Comparison of ENCODE assay signal across 24 cellular contexts in genomic region chr20:15593061-15593460, GRCh38.
DNase-seq lines count a peak whose midpoint lies in the region; ATAC-seq and TF ChIP-seq lines count a peak whose summit lies in the region.
"Had no signal": no experiment of that assay in that cellular context is flagged by ENCODE, and none has a peak within 500 bp of the region (broad histone marks: within the 10 kb centered on the region; RNA-seq: fewer than 3 reads in every experiment).

No MANE protein-coding gene starts in this region.

- H3K27ac Mint-ChIP-seq in endodermal cell, result no peak overlapping the region
- H3K27ac Mint-ChIP-seq: CD14-positive monocyte; CD4-positive, alpha-beta memory T cell; CD4-positive, CD25-positive, alpha-beta regulatory T cell; CD8-positive, alpha-beta memory T cell had no signal

- H3K9me2 ChIP-seq in neural cell (ENCODE audit: insufficient read depth, low read length), result no peaks in the 10 kb centered on the region

- peaks cover 4% of the 10 kb centered on the region for H3K27me3 Mint-ChIP-seq in endodermal cell (ENCODE audit: insufficient read depth)
- H3K27me3 Mint-ChIP-seq: CD4-positive, CD25-positive, alpha-beta regulatory T cell; CD8-positive, alpha-beta memory T cell had no signal

- no peak for TF ChIP-seq POLR2A in suprapubic skin (IDR thresholded peaks at IDR 0.05)

- no peaks in the 10 kb centered on the region for H3K36me3 ChIP-seq in endodermal cell (ENCODE audit: control insufficient read depth, insufficient read depth, low read length)
- H3K36me3 ChIP-seq in neural cell (ENCODE audit: insufficient read depth, low read length), result no peaks in the 10 kb centered on the region
- H3K36me3 ChIP-seq in suprapubic skin, result no peaks in the 10 kb centered on the region
- H3K36me3 ChIP-seq: BE2C, BLaER1 had no signal

- no peak overlapping the region for H3K27ac ChIP-seq in endodermal cell (ENCODE audit: low read depth, low read length)
- H3K27ac ChIP-seq in neural cell (ENCODE audit: low read length), result peak overlapping the region; percentile 26
- no peak overlapping the region for H3K27ac ChIP-seq in suprapubic skin
- H3K27ac ChIP-seq: BLaER1 had no signal

- no peak for TF ChIP-seq RAD21 in neural cell (conservative IDR thresholded peaks at IDR 0.05)

- peaks cover 5% of the 10 kb centered on the region for H3K36me3 Mint-ChIP-seq in endodermal cell (ENCODE audit: low read depth)
- H3K36me3 Mint-ChIP-seq: CD14-positive monocyte; CD4-positive, alpha-beta memory T cell; CD4-positive, CD25-positive, alpha-beta regulatory T cell; CD8-positive, alpha-beta memory T cell had no signal

- DNase-seq in NCI-H82 (lab: John Stamatoyannopoulos, UW), result peak; percentile 85
- peak; percentile 70 for DNase-seq in NCI-H82 treated with DMSO at 0.1 percent for 48 hours (lab: John Stamatoyannopoulos, UW; ENCODE audit: unreplicated experiment)
- no peak for DNase-seq in endodermal cell
- no peak for DNase-seq in activated CD4-positive, alpha-beta T cell treated with anti-CD3 and anti-CD28 coated beads, Interleukin-2, amount 50 U/mL, for 4 hours
- no peak for DNase-seq in suprapubic skin (ENCODE audit: low spot score in 2 of 2)
- DNase-seq: 8988T; ACHN; BE2C; CD4-positive, alpha-beta memory T cell; CD4-positive, CD25-positive, alpha-beta regulatory T cell; CD8-positive, alpha-beta memory T cell; COR-L47; DMS153; DMS53; DMS79; DND-41; EL; GDM1 had no signal

- H3K9me3 ChIP-seq in endodermal cell (ENCODE audit: control insufficient read depth, low read length) (peaks cover 2% of the 10 kb centered on the region), neural cell (ENCODE audit: low read length) (no peaks in the 10 kb centered on the region), suprapubic skin (no peaks in the 10 kb centered on the region)
- H3K9me3 ChIP-seq: BE2C had no signal

- no peak for TF ChIP-seq CTCF in endodermal cell (conservative IDR thresholded peaks at IDR 0.05)
- no peak for TF ChIP-seq CTCF in neural cell (IDR thresholded peaks at IDR 0.05; ENCODE audit: poor library complexity, severe bottlenecking)
- no peak for TF ChIP-seq CTCF in suprapubic skin (IDR thresholded peaks at IDR 0.05)

- 40 to 74% methylated on average over 3 to 4 of the region's 5 CpGs for WGBS in endodermal cell (ENCODE audit: insufficient coverage in 1 of 2, insufficient read length in 1 of 2), 2 experiments
- 88% methylated on average over 5 of the region's 5 CpGs for WGBS in suprapubic skin

- H3K4me2 ChIP-seq in neural cell (ENCODE audit: low read length), result peak overlapping the region; percentile 62
- H3K4me2 ChIP-seq: BLaER1 had no signal

- H3K4me3 Mint-ChIP-seq in endodermal cell, result no peak overlapping the region
- H3K4me3 Mint-ChIP-seq: CD14-positive monocyte; CD4-positive, alpha-beta memory T cell; CD4-positive, CD25-positive, alpha-beta regulatory T cell; CD8-positive, alpha-beta memory T cell had no signal

- no peak for ATAC-seq in GM21447 (IDR thresholded peaks at IDR 0.05; ENCODE audit: unreplicated experiment)
- no peak for ATAC-seq in GM21619 (IDR thresholded peaks at IDR 0.05; ENCODE audit: unreplicated experiment)
- ATAC-seq: GM12878 had no signal

- no peaks in the 10 kb centered on the region for H3K27me3 ChIP-seq in endodermal cell (ENCODE audit: control insufficient read depth, insufficient read depth, low read length, poor library complexity, severe bottlenecking)
- H3K27me3 ChIP-seq in neural cell (ENCODE audit: insufficient read depth, low read depth, low read length), result no peaks in the 10 kb centered on the region
- H3K27me3 ChIP-seq in suprapubic skin, result no peaks in the 10 kb centered on the region
- H3K27me3 ChIP-seq: BE2C, BLaER1 had no signal

- TF ChIP-seq EP300 in neural cell (conservative IDR thresholded peaks at IDR 0.05; ENCODE audit: poor library complexity, severe bottlenecking) (peak; percentile 46), suprapubic skin (IDR thresholded peaks at IDR 0.05) (no peak)

- H3K4me1 Mint-ChIP-seq in endodermal cell, result peaks cover 36% of the 10 kb centered on the region
- H3K4me1 Mint-ChIP-seq: CD14-positive monocyte; CD4-positive, alpha-beta memory T cell; CD4-positive, CD25-positive, alpha-beta regulatory T cell; CD8-positive, alpha-beta memory T cell had no signal

- H3K79me2 ChIP-seq in neural cell (replicated peaks; ENCODE audit: insufficient read depth, low read length), result no peaks in the 10 kb centered on the region

- no peak overlapping the region for H2AFZ ChIP-seq in neural cell (ENCODE audit: low read depth, low read length)

- H4K20me1 ChIP-seq in neural cell (ENCODE audit: insufficient read depth), result no peaks in the 10 kb centered on the region
- H4K20me1 ChIP-seq: BLaER1 had no signal

- H3K9me3 Mint-ChIP-seq in endodermal cell, result peaks cover 12% of the 10 kb centered on the region

- peak overlapping the region; percentile 26 for H3K4me3 ChIP-seq in endodermal cell (ENCODE audit: low read length)
- peak overlapping the region; percentile 39 for H3K4me3 ChIP-seq in neural cell (ENCODE audit: low read length)
- H3K4me3 ChIP-seq in suprapubic skin, result no peak overlapping the region
- H3K4me3 ChIP-seq: BLaER1, GM12878 had no signal

- H3F3A ChIP-seq in neural cell (ENCODE audit: insufficient read depth, low read length, poor library complexity, severe bottlenecking), result no peaks in the 10 kb centered on the region

- no peak overlapping the region for H3K9ac ChIP-seq in endodermal cell (ENCODE audit: extremely low read depth, low read length, poor library complexity, severe bottlenecking)
- no peak overlapping the region for H3K9ac ChIP-seq in neural cell (ENCODE audit: low read length)
- H3K9ac ChIP-seq: BLaER1 had no signal

- no peaks in the 10 kb centered on the region for H3K4me1 ChIP-seq in endodermal cell (ENCODE audit: control insufficient read depth, insufficient read depth, low read length)
- H3K4me1 ChIP-seq in suprapubic skin, result no peaks in the 10 kb centered on the region
- H3K4me1 ChIP-seq: BLaER1 had no signal

TF ChIP-seq in neural cell, 6 proteins besides CTCF, POLR2A, EP300 and RAD21:
- TF ChIP-seq SMC3 (conservative IDR thresholded peaks at IDR 0.05; ENCODE audit: poor library complexity) (no peak), EZH2 (IDR thresholded peaks at IDR 0.05; ENCODE audit: borderline replicate concordance, insufficient read depth, low read length, poor library complexity, severe bottlenecking) (no peak), REST (IDR thresholded peaks at IDR 0.05; ENCODE audit: borderline replicate concordance) (no peak), POLR2AphosphoS5 (IDR thresholded peaks at IDR 0.05) (no peak), MXI1 (conservative IDR thresholded peaks at IDR 0.05; ENCODE audit: poor library complexity, severe bottlenecking) (no peak), TAF1 (IDR thresholded peaks at IDR 0.05; ENCODE audit: low read depth) (no peak)
TF ChIP-seq in neural cell: peak in this region for 0.

Comparison
In these comparisons a context has a peak if more than half of its experiments do, and no peak if none do; other contexts are left out.
1. DNase-seq: peak in NCI-H82 (single experiment) and NCI-H82 treated with DMSO at 0.1 percent for 48 hours (single experiment); none in endodermal cell (single experiment), activated CD4-positive, alpha-beta T cell treated with anti-CD3 and anti-CD28 coated beads, Interleukin-2, amount 50 U/mL, for 4 hours (0 of 2) and suprapubic skin (0 of 2).